ENCODE assay signal across 8 cellular contexts in the genomic region with DNA sequence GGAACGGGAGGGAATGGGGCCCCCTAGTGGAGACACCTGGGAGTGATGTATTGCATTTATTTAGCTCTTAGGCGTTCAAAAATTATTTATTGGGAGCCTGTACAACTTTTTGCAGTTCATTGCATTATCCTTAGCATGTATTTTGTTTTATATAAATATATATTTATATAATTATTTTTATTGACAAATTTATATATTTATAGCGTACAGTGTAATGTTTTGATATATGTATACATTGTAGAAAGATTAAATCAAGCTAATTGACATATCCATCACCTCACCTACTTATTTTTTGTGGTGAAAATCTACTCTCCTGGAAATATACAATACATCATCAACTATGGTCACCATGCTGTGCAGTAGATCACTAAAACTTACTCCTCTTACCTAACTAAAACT. TPM values are rescaled to one million over a fixed set of nuclear protein-coding genes. Genes with fewer than 3 reads are reported as not detected.
A peak's percentile ranks its signal among the peaks of the same experiment; 100 is the strongest.
DNase-seq lines count a peak whose midpoint lies in the region; ATAC-seq and TF ChIP-seq lines count a peak whose summit lies in the region.

No MANE protein-coding gene starts in this region.

- no peaks in the 10 kb centered on the region for H4K20me1 ChIP-seq in Loucy (ENCODE audit: insufficient read depth, low read length, poor library complexity, severe bottlenecking)
- H4K20me1 ChIP-seq in neural cell (ENCODE audit: insufficient read depth): no peaks in the 10 kb centered on the region

- no peaks in the 10 kb centered on the region for H3F3A ChIP-seq in Loucy (ENCODE audit: low read depth)
- H3F3A ChIP-seq in neural cell (ENCODE audit: insufficient read depth, low read length, poor library complexity, severe bottlenecking): peaks cover 12% of the 10 kb centered on the region

- peak overlapping the region; percentile 78 for H3K4me3 ChIP-seq in Loucy (ENCODE audit: low read length, poor library complexity, severe bottlenecking)
- H3K4me3 ChIP-seq in neural cell (ENCODE audit: low read length): peak overlapping the region; percentile 91

- peak overlapping the region; percentile 68 for H3K4me2 ChIP-seq in Loucy (ENCODE audit: low read depth, low read length, poor library complexity, severe bottlenecking)
- no peak overlapping the region for H3K4me2 ChIP-seq in neural cell (ENCODE audit: low read length)

- H3K27me3 ChIP-seq in Loucy (ENCODE audit: insufficient read depth, low read length, poor library complexity, severe bottlenecking) (no peaks in the 10 kb centered on the region), neural cell (ENCODE audit: insufficient read depth, low read depth, low read length) (no peaks in the 10 kb centered on the region)

- DNase-seq in dedifferentiated amniotic fluid mesenchymal stem cell (ENCODE audit: extremely low spot score): peak; percentile 70
- no peak for DNase-seq in AG08396 (ENCODE audit: low spot score)
- DNase-seq in NCI-H187 (lab: John Stamatoyannopoulos, UW): no peak

- H3K36me3 ChIP-seq in Loucy (ENCODE audit: insufficient read depth, low read length): no peaks in the 10 kb centered on the region
- no peaks in the 10 kb centered on the region for H3K36me3 ChIP-seq in neural cell (ENCODE audit: insufficient read depth, low read length)

- no peak overlapping the region; the same call in 1 of the 2 replicates for H2AFZ ChIP-seq in Loucy (ENCODE audit: low read length)
- H2AFZ ChIP-seq in neural cell (ENCODE audit: low read depth, low read length): no peak overlapping the region

- no peaks in the 10 kb centered on the region for H3K9me2 ChIP-seq in Loucy (replicated peaks; ENCODE audit: low read depth, low read length)
- no peaks in the 10 kb centered on the region for H3K9me2 ChIP-seq in neural cell (ENCODE audit: insufficient read depth, low read length)

- peak overlapping the region; percentile 89 for H3K9ac ChIP-seq in Loucy (ENCODE audit: low read depth, low read length, poor library complexity, severe bottlenecking)
- H3K9ac ChIP-seq in neural cell (ENCODE audit: low read length): peak overlapping the region; percentile 87

- ATAC-seq in HG03342 (IDR thresholded peaks at IDR 0.05; ENCODE audit: unreplicated experiment) (no peak), HG02852 (IDR thresholded peaks at IDR 0.05; ENCODE audit: unreplicated experiment) (no peak)

- H3K79me2 ChIP-seq in Loucy (ENCODE audit: insufficient read depth, low read length) (peaks cover 17% of the 10 kb centered on the region), neural cell (replicated peaks; ENCODE audit: insufficient read depth, low read length) (peaks cover 4% of the 10 kb centered on the region)

- TF ChIP-seq CTCF in C4-2B (conservative IDR thresholded peaks at IDR 0.05) (peak; percentile 81), Loucy (conservative IDR thresholded peaks at IDR 0.05; ENCODE audit: low read length) (peak; percentile 74), neural cell (IDR thresholded peaks at IDR 0.05; ENCODE audit: poor library complexity, severe bottlenecking) (no peak)

- H3K4me1 ChIP-seq in Loucy (ENCODE audit: insufficient read depth, low read length, poor library complexity, severe bottlenecking): peaks cover 15% of the 10 kb centered on the region

- no peak for TF ChIP-seq EP300 in neural cell (conservative IDR thresholded peaks at IDR 0.05; ENCODE audit: poor library complexity, severe bottlenecking)

- no peak for TF ChIP-seq RAD21 in neural cell (conservative IDR thresholded peaks at IDR 0.05)

- H3K9me3 ChIP-seq in Loucy (ENCODE audit: insufficient read depth, low read depth, low read length): no peaks in the 10 kb centered on the region
- peaks cover 6% of the 10 kb centered on the region for H3K9me3 ChIP-seq in neural cell (ENCODE audit: low read length)

- H3K27ac ChIP-seq in C4-2B (peak overlapping the region; percentile 94), neural cell (ENCODE audit: low read length) (peak overlapping the region; percentile 91)

TF ChIP-seq in neural cell, 6 proteins besides CTCF, POLR2A, EP300 and RAD21:
- TF ChIP-seq SMC3 (conservative IDR thresholded peaks at IDR 0.05; ENCODE audit: poor library complexity): no peak
- no peak for TF ChIP-seq POLR2AphosphoS5 (IDR thresholded peaks at IDR 0.05)
- TF ChIP-seq, protein P1, sequence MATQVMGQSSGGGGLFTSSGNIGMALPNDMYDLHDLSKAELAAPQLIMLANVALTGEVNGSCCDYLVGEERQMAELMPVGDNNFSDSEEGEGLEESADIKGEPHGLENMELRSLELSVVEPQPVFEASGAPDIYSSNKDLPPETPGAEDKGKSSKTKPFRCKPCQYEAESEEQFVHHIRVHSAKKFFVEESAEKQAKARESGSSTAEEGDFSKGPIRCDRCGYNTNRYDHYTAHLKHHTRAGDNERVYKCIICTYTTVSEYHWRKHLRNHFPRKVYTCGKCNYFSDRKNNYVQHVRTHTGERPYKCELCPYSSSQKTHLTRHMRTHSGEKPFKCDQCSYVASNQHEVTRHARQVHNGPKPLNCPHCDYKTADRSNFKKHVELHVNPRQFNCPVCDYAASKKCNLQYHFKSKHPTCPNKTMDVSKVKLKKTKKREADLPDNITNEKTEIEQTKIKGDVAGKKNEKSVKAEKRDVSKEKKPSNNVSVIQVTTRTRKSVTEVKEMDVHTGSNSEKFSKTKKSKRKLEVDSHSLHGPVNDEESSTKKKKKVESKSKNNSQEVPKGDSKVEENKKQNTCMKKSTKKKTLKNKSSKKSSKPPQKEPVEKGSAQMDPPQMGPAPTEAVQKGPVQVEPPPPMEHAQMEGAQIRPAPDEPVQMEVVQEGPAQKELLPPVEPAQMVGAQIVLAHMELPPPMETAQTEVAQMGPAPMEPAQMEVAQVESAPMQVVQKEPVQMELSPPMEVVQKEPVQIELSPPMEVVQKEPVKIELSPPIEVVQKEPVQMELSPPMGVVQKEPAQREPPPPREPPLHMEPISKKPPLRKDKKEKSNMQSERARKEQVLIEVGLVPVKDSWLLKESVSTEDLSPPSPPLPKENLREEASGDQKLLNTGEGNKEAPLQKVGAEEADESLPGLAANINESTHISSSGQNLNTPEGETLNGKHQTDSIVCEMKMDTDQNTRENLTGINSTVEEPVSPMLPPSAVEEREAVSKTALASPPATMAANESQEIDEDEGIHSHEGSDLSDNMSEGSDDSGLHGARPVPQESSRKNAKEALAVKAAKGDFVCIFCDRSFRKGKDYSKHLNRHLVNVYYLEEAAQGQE (IDR thresholded peaks at IDR 0.05; ENCODE audit: borderline replicate concordance): no peak
- no peak for TF ChIP-seq MXI1 (conservative IDR thresholded peaks at IDR 0.05; ENCODE audit: poor library complexity, severe bottlenecking)
- no peak for TF ChIP-seq EZH2 (IDR thresholded peaks at IDR 0.05; ENCODE audit: borderline replicate concordance, insufficient read depth, low read length, poor library complexity, severe bottlenecking)
- TF ChIP-seq TAF1 (IDR thresholded peaks at IDR 0.05; ENCODE audit: low read depth): no peak

RNA-seq across cellular contexts. Expression of a gene that starts 1.0 kb away (rescaled TPM):
- 15.9 and 16.5 TPM in 2 replicates for polyA plus RNA-seq in neural cell
- 15.8 and 18.8 TPM in 2 replicates for polyA minus RNA-seq in neural cell

RNA-seq across cellular contexts. Expression of a gene that starts 39.8 kb away (rescaled TPM):
- polyA plus RNA-seq in neural cell: 88.8 and 117 TPM in 2 replicates
- 35.1 and 40.9 TPM in 2 replicates for polyA minus RNA-seq in neural cell
